ENCODE assay signal across 9 cellular contexts in genomic region chr17:35087731-35088646, GRCh38. TPM values are rescaled to one million over a fixed set of nuclear protein-coding genes. Genes with fewer than 3 reads are reported as not detected.
DNase-seq lines count a peak whose midpoint lies in the region; ATAC-seq and TF ChIP-seq lines count a peak whose summit lies in the region.
"Had no signal": no experiment of that assay in that cellular context is flagged by ENCODE, and none has a peak within 500 bp of the region (broad histone marks: within the 10 kb centered on the region; RNA-seq: fewer than 3 reads in every experiment).

No MANE protein-coding gene starts in this region.

- peak overlapping the region; percentile 97 for H2BK15ac ChIP-seq in mesenchymal stem cell (ENCODE audit: low read depth, poor library complexity, severe bottlenecking)

- CTCF ChIA-PET in activated CD4-positive, alpha-beta memory T cell treated with anti-CD3 and anti-CD28 coated beads for 36 hours (lab: Charles Lee), result interaction anchor here (0.7 to 1.9 kb wide), 9 partner anchors 14 to 107 kb away, joined by 3 to 5 read pairs (median 4); partner anchors contain the start of gene RFFL

- peaks cover 1% of the 10 kb centered on the region for H3K79me1 ChIP-seq in mesenchymal stem cell (replicated peaks; ENCODE audit: low read length, poor library complexity, severe bottlenecking)

- POLR2A ChIA-PET in activated CD4-positive, alpha-beta memory T cell treated with anti-CD3 and anti-CD28 coated beads for 36 hours (lab: Charles Lee), result interaction anchor here (0.6 to 1.9 kb wide), 7 partner anchors 13 to 205 kb away, joined by 3 to 11 read pairs (median 5); no protein-coding TSS in a partner anchor

- H3K23ac ChIP-seq in mesenchymal stem cell (ENCODE audit: low read length in 2 of 2), result no peak overlapping the region

- H3K4me2 ChIP-seq in BLaER1 (peak overlapping the region; percentile 97), MM.1S (ENCODE audit: low read depth, low read length) (peak overlapping the region; percentile 75), mesenchymal stem cell (ENCODE audit: low read length, poor library complexity, severe bottlenecking) (peak overlapping the region; percentile 86)

- peak overlapping the region; percentile 48 for H4K91ac ChIP-seq in mesenchymal stem cell (ENCODE audit: low read length)

- peak overlapping the region; percentile 96 for H3K27ac Mint-ChIP-seq in activated CD4-positive, alpha-beta memory T cell treated with anti-CD3 and anti-CD28 coated beads for 36 hours

- no peaks in the 10 kb centered on the region for H3K9me3 Mint-ChIP-seq in activated CD4-positive, alpha-beta memory T cell treated with anti-CD3 and anti-CD28 coated beads for 36 hours

- H3K9me2 ChIP-seq in MM.1S (replicated peaks; ENCODE audit: insufficient read depth, low read length), result no peaks in the 10 kb centered on the region

- peaks cover 5% of the 10 kb centered on the region; the same call in 1 of the 2 replicates for H3K27me3 ChIP-seq in BLaER1
- no peaks in the 10 kb centered on the region for H3K27me3 ChIP-seq in MM.1S (replicated peaks; ENCODE audit: insufficient read depth, low read length)
- H3K27me3 ChIP-seq in mesenchymal stem cell (ENCODE audit: control insufficient read depth in 1 of 2, insufficient read depth in 1 of 2, low read length in 2 of 2), result no peaks in the 10 kb centered on the region
- H3K27me3 ChIP-seq in suprapubic skin, result no peaks in the 10 kb centered on the region

- no peaks in the 10 kb centered on the region for H3K9me3 ChIP-seq in BLaER1
- no peaks in the 10 kb centered on the region for H3K9me3 ChIP-seq in MM.1S (replicated peaks; ENCODE audit: insufficient read depth, low read length)
- no peaks in the 10 kb centered on the region for H3K9me3 ChIP-seq in mesenchymal stem cell (ENCODE audit: control insufficient read depth, low read length)
- H3K9me3 ChIP-seq in suprapubic skin, result no peaks in the 10 kb centered on the region

- peak overlapping the region; percentile 83 to 97 for H3K4ac ChIP-seq in mesenchymal stem cell (ENCODE audit: low read depth in 1 of 2, low read length in 2 of 2)

- H2AK5ac ChIP-seq in mesenchymal stem cell (ENCODE audit: low read length, severe bottlenecking), result peak overlapping the region; percentile 22

- peak overlapping the region; percentile 92 to 93 for H3K18ac ChIP-seq in mesenchymal stem cell (ENCODE audit: low read depth in 1 of 2, low read length in 2 of 2)

- peak overlapping the region; percentile 83 for H3K9ac ChIP-seq in BLaER1
- H3K9ac ChIP-seq in MM.1S (ENCODE audit: low read length), result peak overlapping the region; percentile 75
- peak overlapping the region; percentile 85 for H3K9ac ChIP-seq in mesenchymal stem cell (ENCODE audit: low read length)

- no peak for TF ChIP-seq EP300 in suprapubic skin (IDR thresholded peaks at IDR 0.05)

- H3K4me1 Mint-ChIP-seq in activated CD4-positive, alpha-beta memory T cell treated with anti-CD3 and anti-CD28 coated beads for 36 hours (ENCODE audit: low read depth), result peaks cover 52% of the 10 kb centered on the region

- TF ChIP-seq POLR2A in GM19099 (IDR thresholded peaks at IDR 0.05; ENCODE audit: extremely low read depth, insufficient read length, low read depth) (peak; percentile 56), suprapubic skin (IDR thresholded peaks at IDR 0.05) (no peak)

- WGBS in mesenchymal stem cell, result 15% methylated on average over 21 of the region's 22 CpGs
- WGBS in suprapubic skin, result 10% methylated on average over 12 of the region's 22 CpGs

- intact Hi-C loops in activated CD4-positive, alpha-beta memory T cell treated with anti-CD3 and anti-CD28 coated beads for 36 hours (cut with micrococcal nuclease), result loop anchor here (1.0 to 2.0 kb wide), 4 partner anchors 8 to 155 kb away; partner anchors contain the start of genes RFFL and SLFN5

- ATAC-seq in GM21360 (IDR thresholded peaks at IDR 0.05; ENCODE audit: unreplicated experiment), result no peak

- no peaks in the 10 kb centered on the region for H4K20me1 ChIP-seq in BLaER1
- no peaks in the 10 kb centered on the region for H4K20me1 ChIP-seq in MM.1S (ENCODE audit: insufficient read depth, low read length)

- H3K36me3 Mint-ChIP-seq in activated CD4-positive, alpha-beta memory T cell treated with anti-CD3 and anti-CD28 coated beads for 36 hours, result peaks cover 3% of the 10 kb centered on the region

- H3K4me1 ChIP-seq in BLaER1, result peaks cover 28% of the 10 kb centered on the region
- peaks cover 19% of the 10 kb centered on the region for H3K4me1 ChIP-seq in MM.1S (ENCODE audit: low read length)
- H3K4me1 ChIP-seq in mesenchymal stem cell (ENCODE audit: control insufficient read depth, insufficient read depth, low read depth, low read length), result peaks cover 20% of the 10 kb centered on the region
- peaks cover 32% of the 10 kb centered on the region for H3K4me1 ChIP-seq in suprapubic skin

- peak overlapping the region; percentile 91 for H3K4me3 Mint-ChIP-seq in activated CD4-positive, alpha-beta memory T cell treated with anti-CD3 and anti-CD28 coated beads for 36 hours

- H3K27ac ChIP-seq in BLaER1 (peak overlapping the region; percentile 83), MM.1S (ENCODE audit: low read length) (peak overlapping the region; percentile 67), epithelial cell of prostate (peak overlapping the region; percentile 90), mesenchymal stem cell (ENCODE audit: low read length, poor library complexity, severe bottlenecking) (peak overlapping the region; percentile 91), suprapubic skin (peak overlapping the region; percentile 89)

- DNase-seq in MM.1S (peak; percentile 41), epithelial cell of prostate (ENCODE audit: low read depth, low spot score) (no peak), mesenchymal stem cell (peak; percentile 80), suprapubic skin (ENCODE audit: low spot score in 2 of 2) (peak; percentile 76 to 82)
- DNase-seq in activated CD4-positive, alpha-beta memory T cell treated with anti-CD3 and anti-CD28 coated beads for 36 hours, result peak; percentile 52

- peaks cover 10% of the 10 kb centered on the region for H3F3A ChIP-seq in MM.1S (ENCODE audit: insufficient read depth, low read length)

- H4K8ac ChIP-seq in mesenchymal stem cell (ENCODE audit: low read length), result peak overlapping the region; percentile 85

- H3K14ac ChIP-seq in mesenchymal stem cell (ENCODE audit: low read length in 2 of 2), result peak overlapping the region in 1 of 2 experiments; percentile 51

- peak overlapping the region; percentile 23 to 57 for H2BK12ac ChIP-seq in mesenchymal stem cell (ENCODE audit: low read length in 2 of 2)

- TF ChIP-seq CTCF in MM.1S (IDR thresholded peaks at IDR 0.05; ENCODE audit: low read length) (no peak), suprapubic skin (IDR thresholded peaks at IDR 0.05) (no peak)

- H3K4me3 ChIP-seq in BLaER1 (peak overlapping the region; percentile 94), MM.1S (ENCODE audit: low read length) (peak overlapping the region; percentile 74), mesenchymal stem cell (ENCODE audit: insufficient read depth in 1 of 2, low read depth in 1 of 2, low read length in 2 of 2) (peak overlapping the region; percentile 85 to 86), suprapubic skin (peak overlapping the region; percentile 98)

- H3K79me2 ChIP-seq in MM.1S (ENCODE audit: low read length), result peaks cover 53% of the 10 kb centered on the region

- no peaks in the 10 kb centered on the region for H3K36me3 ChIP-seq in BLaER1
- no peaks in the 10 kb centered on the region for H3K36me3 ChIP-seq in MM.1S (replicated peaks; ENCODE audit: insufficient read depth, low read length)
- H3K36me3 ChIP-seq in mesenchymal stem cell (ENCODE audit: control insufficient read depth in 1 of 2, insufficient read depth in 2 of 2, low read depth in 1 of 2, low read length in 2 of 2), result no peaks in the 10 kb centered on the region
- no peaks in the 10 kb centered on the region for H3K36me3 ChIP-seq in suprapubic skin

- peak overlapping the region; percentile 89 for H2BK5ac ChIP-seq in mesenchymal stem cell (ENCODE audit: low read depth, low read length, poor library complexity, severe bottlenecking)

- H3K27me3 Mint-ChIP-seq in activated CD4-positive, alpha-beta memory T cell treated with anti-CD3 and anti-CD28 coated beads for 36 hours, result no peaks in the 10 kb centered on the region

- peak overlapping the region; percentile 77 for H2AFZ ChIP-seq in MM.1S (ENCODE audit: low read length)
- H2AFZ ChIP-seq in mesenchymal stem cell (ENCODE audit: low read depth, low read length), result peak overlapping the region; percentile 86

- peak overlapping the region; percentile 94 for H2BK120ac ChIP-seq in mesenchymal stem cell (ENCODE audit: low read depth, low read length)

RNA-seq across cellular contexts. Expression of gene RFFL, which starts 24.5 kb away (rescaled TPM):
- 10 to 100 TPM; 30.5 to 32.8 TPM for total RNA-seq in activated CD4-positive, alpha-beta memory T cell treated with anti-CD3 and anti-CD28 coated beads for 36 hours
- polyA plus RNA-seq in mesenchymal stem cell (2013, experiment 1 of 2), result 11.5 TPM
- polyA plus RNA-seq in mesenchymal stem cell (2013, experiment 2 of 2), result 12.7 TPM
- 10 to 100 TPM; 12.8 to 24.0 (median 16.6) TPM for total RNA-seq in suprapubic skin

RNA-seq across cellular contexts. Expression of gene RAD51D, which starts 31.7 kb away (rescaled TPM):
- 10 to 100 TPM; 29.7 to 36.7 TPM for total RNA-seq in activated CD4-positive, alpha-beta memory T cell treated with anti-CD3 and anti-CD28 coated beads for 36 hours
- 6.5 TPM for polyA plus RNA-seq in mesenchymal stem cell (2013, experiment 1 of 2)
- 6.3 TPM for polyA plus RNA-seq in mesenchymal stem cell (2013, experiment 2 of 2)
- 1 to 10 TPM; 3.2 to 7.7 (median 6.4) TPM for total RNA-seq in suprapubic skin

RNA-seq across cellular contexts. Expression of gene FNDC8, which starts 33.4 kb away (rescaled TPM):
- total RNA-seq in activated CD4-positive, alpha-beta memory T cell treated with anti-CD3 and anti-CD28 coated beads for 36 hours, result not detected
- polyA plus RNA-seq in mesenchymal stem cell (2013, experiment 1 of 2), result not detected
- polyA plus RNA-seq in mesenchymal stem cell (2013, experiment 2 of 2), result not detected
- not detected for total RNA-seq in suprapubic skin
- total RNA-seq: subcutaneous adipose tissue had no signal

RNA-seq across cellular contexts. Expression of gene NLE1, which starts 54.1 kb away (rescaled TPM):
- 10 to 100 TPM; 29.9 to 31.4 TPM for total RNA-seq in activated CD4-positive, alpha-beta memory T cell treated with anti-CD3 and anti-CD28 coated beads for 36 hours
- polyA plus RNA-seq in mesenchymal stem cell (2013, experiment 1 of 2), result 7.2 TPM
- polyA plus RNA-seq in mesenchymal stem cell (2013, experiment 2 of 2), result 7.4 TPM
- total RNA-seq in suprapubic skin, result 10 to 100 TPM; 16.1 to 24.7 (median 20.1) TPM

RNA-seq across cellular contexts. Expression of gene UNC45B, which starts 59.6 kb away (rescaled TPM):
- under 1 TPM; 0.05 to 0.07 TPM for total RNA-seq in activated CD4-positive, alpha-beta memory T cell treated with anti-CD3 and anti-CD28 coated beads for 36 hours
- under 0.01 TPM for polyA plus RNA-seq in mesenchymal stem cell (2013, experiment 1 of 2)
- polyA plus RNA-seq in mesenchymal stem cell (2013, experiment 2 of 2), result not detected
- total RNA-seq in suprapubic skin, result not detected
- total RNA-seq: subcutaneous adipose tissue had no signal
